Comparison of ENCODE assay signal across 8 cellular contexts in genomic region chr2:27705851-27706622, GRCh38. TPM values are rescaled to one million over a fixed set of nuclear protein-coding genes. Genes with fewer than 3 reads are reported as not detected.
DNase-seq lines count a peak whose midpoint lies in the region; ATAC-seq and TF ChIP-seq lines count a peak whose summit lies in the region.

No MANE protein-coding gene starts in this region.

- H3K9me3 ChIP-seq in heart left ventricle (no peaks in the 10 kb centered on the region), skeletal muscle tissue (ENCODE audit: control insufficient read depth in 3 of 3, low read length in 3 of 3) (no peaks in the 10 kb centered on the region)

- H3K4me1 ChIP-seq in heart left ventricle, result peaks cover 0 to 49% (median 27%) of the 10 kb centered on the region in 12 donors
- H3K4me1 ChIP-seq in skeletal muscle tissue (ENCODE audit: control insufficient read depth in 3 of 3, insufficient read depth in 3 of 3, low read length in 3 of 3), result peaks cover 19 to 38% (median 29%) of the 10 kb centered on the region in 3 donors

- intact Hi-C loops in heart left ventricle (cut with DNase I), result loop anchor here in 5 of 10 donors (2.0 to 10.0 kb wide), 5 partner anchors 186 to 749 kb away; partner anchors contain the start of genes FOSL2 (in 2 of the 5), BABAM2 (in 1 of the 5) and RBKS (in 1 of the 5)

- no peak for TF ChIP-seq CTCF in heart left ventricle (IDR thresholded peaks at IDR 0.05)

- 25 to 46% (median 30%) methylated on average over 4 of the region's 4 CpGs for WGBS in heart left ventricle, 4 donors

- H3K9ac ChIP-seq in skeletal muscle tissue (ENCODE audit: low read depth in 1 of 3, low read length in 3 of 3), result peak overlapping the region in 1 of 3 donors; percentile 14

- H3K27me3 ChIP-seq in heart left ventricle, result no peaks in the 10 kb centered on the region
- no peaks in the 10 kb centered on the region for H3K27me3 ChIP-seq in skeletal muscle tissue (ENCODE audit: control insufficient read depth in 3 of 3, insufficient read depth in 3 of 3, low read length in 3 of 3)

- DNase-seq in NCI-H526 (lab: John Stamatoyannopoulos, UW) (peak; percentile 6 to 18), NCI-H526 treated with DMSO at 0.1 percent for 48 hours (lab: John Stamatoyannopoulos, UW) (no peak), SW480 (ENCODE audit: low spot score) (peak; percentile 79), heart left ventricle (peak in 4 of 5 donors; percentile 56 to 76 (median 60)), amygdala (lab: John Stamatoyannopoulos, UW) (no peak), NCI-H2107 treated with DMSO at 0.1 percent for 48 hours (lab: John Stamatoyannopoulos, UW; ENCODE audit: unreplicated experiment) (no peak), cerebellum (ENCODE audit: low spot score) (no peak)

- H3K4me3 ChIP-seq in heart left ventricle (no peak overlapping the region), skeletal muscle tissue (ENCODE audit: low read length in 3 of 3) (no peak overlapping the region)

- ATAC-seq in heart left ventricle, result peak; percentile 71 to 92 (median 82)

- TF ChIP-seq POLR2A in heart left ventricle (IDR thresholded peaks at IDR 0.05), result no peak

- no peaks in the 10 kb centered on the region for H3K36me3 ChIP-seq in heart left ventricle
- H3K36me3 ChIP-seq in skeletal muscle tissue (ENCODE audit: control insufficient read depth in 3 of 3, insufficient read depth in 3 of 3, low read length in 3 of 3), result no peaks in the 10 kb centered on the region

- peak overlapping the region; percentile 33 to 85 (median 80) for H3K27ac ChIP-seq in heart left ventricle
- peak overlapping the region; percentile 80 for H3K27ac ChIP-seq in skeletal muscle tissue (ENCODE audit: low read depth, low read length)

RNA-seq across cellular contexts. Expression of gene SLC4A1AP, which starts 42.3 kb away (rescaled TPM):
- total RNA-seq in heart left ventricle (10 to 100 TPM; 19.2 to 25.6 (median 22.4) TPM), skeletal muscle tissue (20.9 TPM), cerebellum (20.4 TPM)
- 10 to 100 TPM; 14.9 to 27.8 TPM for polyA plus RNA-seq in heart left ventricle

RNA-seq across cellular contexts. Expression of gene SUPT7L, which starts 42.6 kb away (rescaled TPM):
- total RNA-seq in heart left ventricle (10 to 100 TPM; 18.6 to 29.5 (median 27.0) TPM), skeletal muscle tissue (16.7 TPM), cerebellum (37.1 TPM)
- 10 to 100 TPM; 21.0 to 22.4 TPM for polyA plus RNA-seq in heart left ventricle

Comparison
In these comparisons a context has a peak if more than half of its experiments do, and no peak if none do; other contexts are left out.
1. DNase-seq: peak in NCI-H526 (2 of 2), SW480 (single experiment) and heart left ventricle (4 of 5); none in NCI-H526 treated with DMSO at 0.1 percent for 48 hours (single experiment), amygdala (0 of 56), NCI-H2107 treated with DMSO at 0.1 percent for 48 hours (single experiment) and cerebellum (single experiment).